In genomic region chr15:64519897-64520296, GRCh38 we compare ENCODE assay signal across 28 cellular contexts. TPM values are rescaled to one million over a fixed set of nuclear protein-coding genes. Genes with fewer than 3 reads are reported as not detected.
DNase-seq lines count a peak whose midpoint lies in the region; FAIRE-seq and TF ChIP-seq lines count a peak whose summit lies in the region.
"Had no signal": no experiment of that assay in that cellular context is flagged by ENCODE, and none has a peak within 500 bp of the region (broad histone marks: within the 10 kb centered on the region; RNA-seq: fewer than 3 reads in every experiment).

No MANE protein-coding gene starts in this region.

- H3K9me2 ChIP-seq in Karpas-422 (replicated peaks; ENCODE audit: insufficient read depth, low read length) = no peaks in the 10 kb centered on the region

- H3K4me3 ChIP-seq in Karpas-422 (ENCODE audit: low read length) (no peak overlapping the region), dorsolateral prefrontal cortex (no peak overlapping the region), small intestine (ENCODE audit: low read depth in 1 of 2, low read length in 2 of 2) (no peak overlapping the region)
- H3K4me3 ChIP-seq: esophagus muscularis mucosa, hepatocyte, pancreas, right atrium auricular region had no signal

- H3K36me3 ChIP-seq in Karpas-422 (ENCODE audit: insufficient read depth, low read length) (no peaks in the 10 kb centered on the region; the same call in none of the 2 replicates), small intestine (ENCODE audit: control insufficient read depth in 2 of 2, insufficient read depth in 2 of 2, low read length in 2 of 2) (no peaks in the 10 kb centered on the region)
- H3K36me3 ChIP-seq: esophagus muscularis mucosa, pancreas, right atrium auricular region had no signal

- DNase-seq in Karpas-422 = no peak
- peak; percentile 15 for DNase-seq in RKO (ENCODE audit: low spot score)
- DNase-seq in dorsolateral prefrontal cortex = no peak
- no peak for DNase-seq in hypothalamus (lab: John Stamatoyannopoulos, UW)
- no peak for DNase-seq in NOMO-1 treated with DMSO at 0.1 percent for 48 hours (lab: John Stamatoyannopoulos, UW; ENCODE audit: unreplicated experiment)
- DNase-seq in small intestine = no peak
- DNase-seq: activated CD4-positive, CD25-positive, alpha-beta regulatory T cell treated with anti-CD3 and anti-CD28 coated beads, Interleukin-2, amount 50 U/mL, for 72 hours; activated CD8-positive, alpha-beta T cell treated with anti-CD3 and anti-CD28 coated beads for 36 hours; activated naive CD8-positive, alpha-beta T cell treated with anti-CD3 and anti-CD28 coated beads for 36 hours; AML-193; DMS79; effector CD8-positive, alpha-beta T cell; GF-D8; left ventricle myocardium superior; NCI-H1048; NCI-H187 treated with DMSO at 0.1 percent for 48 hours; NCI-H2227 treated with DMSO at 0.1 percent for 48 hours; pancreas; SHP77; stimulated activated CD4-positive, alpha-beta T cell treated with anti-CD3 and anti-CD28 coated beads, Interleukin-4, amount 100 ng/mL, for 1 hour; stimulated activated naive CD4-positive, alpha-beta T cell treated with Interleukin-2 at 50 U/mL for 16 hours; SW 1271 had no signal

- H2AFZ ChIP-seq in Karpas-422 (ENCODE audit: low read length) = no peak overlapping the region
- H2AFZ ChIP-seq: hepatocyte had no signal

- H3K27me3 ChIP-seq in Karpas-422 (ENCODE audit: low read length) (no peaks in the 10 kb centered on the region), dorsolateral prefrontal cortex (no peaks in the 10 kb centered on the region), small intestine (ENCODE audit: control insufficient read depth in 2 of 2, insufficient read depth in 2 of 2, low read length in 2 of 2) (no peaks in the 10 kb centered on the region)
- H3K27me3 ChIP-seq: esophagus muscularis mucosa, hepatocyte, pancreas, right atrium auricular region had no signal

- H3K9me3 ChIP-seq in Karpas-422 (ENCODE audit: low read length) (no peaks in the 10 kb centered on the region), small intestine (ENCODE audit: control insufficient read depth, low read depth) (no peaks in the 10 kb centered on the region)
- H3K9me3 ChIP-seq: esophagus muscularis mucosa, pancreas, right atrium auricular region had no signal

- peaks cover 95% of the 10 kb centered on the region for H3K79me2 ChIP-seq in Karpas-422 (ENCODE audit: low read length)

- intact Hi-C loops in dorsolateral prefrontal cortex (cut with DNase I) = loop anchor here (5.0 to 10.0 kb wide), 3 partner anchors 58 to 145 kb away; partner anchors contain the start of gene ZNF609 (in 1 of the 2)

- FAIRE-seq in small intestine (lab: Jason Lieb, UNC) = no peak
- FAIRE-seq: astrocyte, frontal cortex, pancreas had no signal

- H3K9ac ChIP-seq in Karpas-422 (ENCODE audit: low read length) = no peak overlapping the region

- H3K4me2 ChIP-seq in Karpas-422 (ENCODE audit: low read depth, low read length, poor library complexity, severe bottlenecking) = no peak overlapping the region
- H3K4me2 ChIP-seq: hepatocyte had no signal

- no peaks in the 10 kb centered on the region for H4K20me1 ChIP-seq in Karpas-422 (ENCODE audit: insufficient read depth, low read depth, low read length)

- H3K27ac ChIP-seq in Karpas-422 (ENCODE audit: low read length) = 0 out of 2 replicates have a peak overlapping the region, but pooled peaks have one; percentile 7
- peak overlapping the region in 52 of 59 donors; percentile 18 to 99 (median 91) for H3K27ac ChIP-seq in dorsolateral prefrontal cortex
- H3K27ac ChIP-seq in temporal lobe (ENCODE audit: low read depth, low read length) = peak overlapping the region; percentile 94
- H3K27ac ChIP-seq in small intestine (ENCODE audit: low read depth in 1 of 2, low read length in 1 of 2) = no peak overlapping the region
- H3K27ac ChIP-seq: esophagus muscularis mucosa, hepatocyte, right atrium auricular region had no signal

- peaks cover 39% of the 10 kb centered on the region for H3K4me1 ChIP-seq in Karpas-422 (ENCODE audit: low read length)
- peaks cover 0 to 18% of the 10 kb centered on the region in 2 donors for H3K4me1 ChIP-seq in small intestine (ENCODE audit: control insufficient read depth in 2 of 2, insufficient read depth in 1 of 2, low read depth in 1 of 2, low read length in 1 of 2)

- no peak for TF ChIP-seq CTCF in dorsolateral prefrontal cortex (IDR thresholded peaks at IDR 0.05 in 54 of 56, conservative IDR thresholded peaks at IDR 0.05 in 2 of 56; ENCODE audit: low read depth in 1 of 56, partially characterized antibody in 56 of 56)

RNA-seq across cellular contexts. Expression of gene ZNF609, which starts 59.5 kb away (rescaled TPM):
- total RNA-seq in Karpas-422 (2014; rRNA removed; shearing (Covaris generic); ENCODE audit: low replicate concordance) = 26.7 and 29.6 TPM in 2 replicates
- total RNA-seq in dorsolateral prefrontal cortex = 10 to 100 TPM; 38.6 to 68.4 (median 55.0) TPM
- 32.2 TPM for total RNA-seq in temporal lobe
- polyA plus RNA-seq in small intestine = 1 to 10 TPM; 6.8 to 9.8 (median 6.9) TPM

Comparison
In these comparisons a context has a peak if more than half of its experiments do, and no peak if none do; other contexts are left out.
1. H3K27ac ChIP-seq: peak in Karpas-422 (single experiment), dorsolateral prefrontal cortex (52 of 59) and temporal lobe (single experiment); none in small intestine (0 of 2).